In the genomic region with DNA sequence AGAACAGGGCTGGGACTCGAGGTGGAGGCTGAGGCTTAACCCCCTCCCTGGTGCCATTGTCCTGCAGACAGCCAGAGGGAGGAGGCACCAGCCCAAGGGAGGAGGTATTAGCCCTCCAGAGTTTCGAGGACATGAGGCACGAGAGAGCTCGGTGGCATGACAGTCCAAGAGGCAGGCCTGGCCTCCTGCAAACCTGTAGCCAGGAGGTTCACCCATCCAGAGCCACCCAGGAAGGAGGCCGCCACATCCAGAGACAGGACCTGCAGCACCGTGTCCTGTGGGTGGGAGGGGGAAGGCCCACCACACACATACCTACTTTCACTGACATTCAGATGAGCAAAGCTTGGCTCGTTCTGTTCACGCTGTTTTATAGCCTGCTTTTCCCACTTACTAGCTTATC, we compare ENCODE assay signal across 20 cellular contexts.
"Had no signal": no experiment of that assay in that cellular context is flagged by ENCODE, and none has a peak within 500 bp of the region (broad histone marks: within the 10 kb centered on the region; RNA-seq: fewer than 3 reads in every experiment).

No MANE protein-coding gene starts in this region.

- ATAC-seq: effector memory CD8-positive, alpha-beta T cell; left lobe of liver; naive thymus-derived CD4-positive, alpha-beta T cell; right cardiac atrium; stimulated activated naive B cell treated with anti-CD40 and anti-IgM and Interleukin-4, amounts not matched to agents 10 μg/mL and 1 μg/mL and 100 μg/mL, for 72 hours had no signal

- H3K4me1 ChIP-seq: parathyroid adenoma, prostate gland, tibial nerve, upper lobe of left lung, uterus had no signal

- H3K4me3 ChIP-seq: prostate gland, skin epidermis, thoracic aorta, tibial nerve, upper lobe of left lung, uterus had no signal

- H3K27me3 ChIP-seq: tibial nerve, upper lobe of left lung, uterus had no signal

- H3K9me3 ChIP-seq: neutrophil, prostate gland, thoracic aorta, tibial nerve, upper lobe of left lung, uterus had no signal

- H3K36me3 ChIP-seq: neutrophil, prostate gland, thoracic aorta, tibial nerve, upper lobe of left lung, uterus had no signal

- H3K27ac ChIP-seq: neutrophil, parathyroid adenoma, prostate gland, skin epidermis, thoracic aorta, tibial nerve, upper lobe of left lung, uterus had no signal

- DNase-seq: central memory CD4-positive, alpha-beta T cell; cortex of kidney; effector memory CD8-positive, alpha-beta T cell; kidney; mesenchymal stem cell; midbrain; naive thymus-derived CD4-positive, alpha-beta T cell; right cardiac atrium; stimulated activated CD4-positive, alpha-beta T cell treated with anti-CD3 and anti-CD28 coated beads, Interleukin-15, amount 100 ng/mL, for 24 hours; stimulated activated CD4-positive, alpha-beta T cell treated with anti-CD3 and anti-CD28 coated beads, Interleukin-2, amount 100 ng/mL, for 48 hours; stimulated activated naive B cell treated with anti-CD40 and anti-IgM and Interleukin-4, amounts not matched to agents 10 μg/mL and 1 μg/mL and 100 μg/mL, for 72 hours; upper lobe of left lung; uterus had no signal
